ENCODE assay signal across 34 cellular contexts in the genomic region with DNA sequence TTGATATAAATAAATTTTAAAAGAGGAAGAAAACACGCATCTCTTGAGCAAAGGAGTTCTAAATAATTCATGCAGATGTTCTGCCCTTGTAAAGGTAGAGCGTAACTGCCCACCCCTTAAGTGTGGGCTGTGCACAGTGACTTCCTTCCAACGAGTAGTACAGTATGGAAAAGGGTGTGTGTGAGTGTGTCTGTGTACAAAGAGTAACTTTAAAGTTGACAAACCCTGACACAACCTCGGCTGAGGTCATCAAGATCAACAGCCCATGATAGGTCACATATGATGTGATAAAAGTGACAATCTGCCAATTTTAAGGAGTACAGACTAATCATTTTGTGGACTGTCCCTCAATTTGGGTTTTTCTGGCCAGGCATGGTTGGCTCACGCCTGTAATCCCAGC.
"Had no signal": no experiment of that assay in that cellular context is flagged by ENCODE, and none has a peak within 500 bp of the region (broad histone marks: within the 10 kb centered on the region; RNA-seq: fewer than 3 reads in every experiment).

No MANE protein-coding gene starts in this region.

- DNase-seq: activated B cell treated with CpG ODN at 0.5 μM for 24 hours; activated CD4-positive, alpha-beta T cell treated with anti-CD3 and anti-CD28 coated beads for 48 hours; activated CD4-positive, alpha-beta T cell treated with anti-CD3 and anti-CD28 coated beads, Interleukin-2, amount 50 U/mL, for 1 hour; activated CD4-positive, alpha-beta T cell treated with anti-CD3 and anti-CD28 coated beads, Interleukin-2, amount 50 U/mL, for 48 hours; activated CD8-positive, alpha-beta memory T cell treated with anti-CD3 and anti-CD28 coated beads for 24 hours; activated CD8-positive, alpha-beta T cell treated with anti-CD3 and anti-CD28 coated beads for 36 hours; activated effector memory CD4-positive, alpha-beta T cell treated with Interleukin-2 at 50 U/mL for 16 hours; activated gamma-delta T cell treated with Interleukin-2 at 50 U/mL for 16 hours; activated naive CD4-positive, alpha-beta T cell treated with Interleukin-2 at 50 U/mL for 16 hours; activated naive CD8-positive, alpha-beta T cell treated with anti-CD3 and anti-CD28 coated beads for 36 hours; activated naive CD8-positive, alpha-beta T cell treated with anti-CD3 and anti-CD28 coated beads, Interleukin-2, amount 50 U/mL, for 24 hours; activated T-cell treated with anti-CD3 and anti-CD28 coated beads, Interleukin-2, amount 50 U/mL, for 4 hours; adrenal gland; amygdala; aorta; body of pancreas; caudate nucleus; cortex of kidney; dermis blood vessel endothelial cell; effector CD4-positive, alpha-beta T cell; effector memory CD8-positive, alpha-beta T cell; erythroblast; esophagus squamous epithelium; head of caudate nucleus; T-helper 1 cell; T-helper 17 cell; T1000; WERI-Rb-1 had no signal

- H3K4me3 Mint-ChIP-seq: activated B cell treated with CpG ODN at 0.5 μM for 24 hours; activated CD8-positive, alpha-beta T cell treated with anti-CD3 and anti-CD28 coated beads for 36 hours; activated naive CD4-positive, alpha-beta T cell treated with anti-CD3 and anti-CD28 coated beads, Interleukin-2, amount 50 U/mL, for 24 hours; activated naive CD8-positive, alpha-beta T cell treated with anti-CD3 and anti-CD28 coated beads for 36 hours; activated naive CD8-positive, alpha-beta T cell treated with anti-CD3 and anti-CD28 coated beads, Interleukin-2, amount 50 U/mL, for 24 hours; activated T-cell treated with anti-CD3 and anti-CD28 coated beads, Interleukin-2, amount 50 U/mL, for 4 hours; effector memory CD8-positive, alpha-beta T cell; T-helper 17 cell; T-helper 2 cell treated with Interferon-gamma antibody and Interleukin-4, amounts not matched to agents 5 μg/mL and 100 μg/mL, for 36 hours had no signal

- H3K27me3 Mint-ChIP-seq: activated B cell treated with CpG ODN at 0.5 μM for 24 hours; activated CD8-positive, alpha-beta T cell treated with anti-CD3 and anti-CD28 coated beads for 36 hours; activated naive CD4-positive, alpha-beta T cell treated with anti-CD3 and anti-CD28 coated beads, Interleukin-2, amount 50 U/mL, for 24 hours; activated naive CD8-positive, alpha-beta T cell treated with anti-CD3 and anti-CD28 coated beads for 36 hours; activated naive CD8-positive, alpha-beta T cell treated with anti-CD3 and anti-CD28 coated beads, Interleukin-2, amount 50 U/mL, for 24 hours; activated T-helper 17 cell treated with anti-CD3 and anti-CD28 coated beads, Interleukin-2, amount 50 U/mL, for 72 hours; effector memory CD8-positive, alpha-beta T cell; T-helper 17 cell had no signal

- H3K9me3 Mint-ChIP-seq: activated B cell treated with CpG ODN at 0.5 μM for 24 hours; activated CD8-positive, alpha-beta T cell treated with anti-CD3 and anti-CD28 coated beads for 36 hours; activated naive CD8-positive, alpha-beta T cell treated with anti-CD3 and anti-CD28 coated beads for 36 hours; activated T-cell treated with anti-CD3 and anti-CD28 coated beads, Interleukin-2, amount 50 U/mL, for 4 hours; activated T-helper 17 cell treated with anti-CD3 and anti-CD28 coated beads, Interleukin-2, amount 50 U/mL, for 72 hours; effector memory CD8-positive, alpha-beta T cell; T-helper 2 cell treated with Interferon-gamma antibody and Interleukin-4, amounts not matched to agents 5 μg/mL and 100 μg/mL, for 36 hours had no signal

- ATAC-seq: activated CD4-positive, CD25-positive, alpha-beta regulatory T cell treated with anti-CD3 and anti-CD28 coated beads, Interleukin-2, amount 50 U/mL, for 24 hours; activated CD8-positive, alpha-beta T cell treated with anti-CD3 and anti-CD28 coated beads for 36 hours; activated naive CD8-positive, alpha-beta T cell treated with anti-CD3 and anti-CD28 coated beads, Interleukin-2, amount 50 U/mL, for 24 hours; activated T-cell treated with anti-CD3 and anti-CD28 coated beads, Interleukin-2, amount 50 U/mL, for 4 hours; activated T-helper 17 cell treated with anti-CD3 and anti-CD28 coated beads, Interleukin-2, amount 50 U/mL, for 72 hours; body of pancreas; effector memory CD8-positive, alpha-beta T cell; T-helper 17 cell had no signal

- FAIRE-seq: colon, frontal cortex had no signal

- H3K27ac Mint-ChIP-seq: activated B cell treated with CpG ODN at 0.5 μM for 24 hours; activated CD8-positive, alpha-beta T cell treated with anti-CD3 and anti-CD28 coated beads for 36 hours; activated naive CD4-positive, alpha-beta T cell treated with anti-CD3 and anti-CD28 coated beads, Interleukin-2, amount 50 U/mL, for 24 hours; activated naive CD8-positive, alpha-beta T cell treated with anti-CD3 and anti-CD28 coated beads for 36 hours; activated naive CD8-positive, alpha-beta T cell treated with anti-CD3 and anti-CD28 coated beads, Interleukin-2, amount 50 U/mL, for 24 hours; T-helper 2 cell treated with Interferon-gamma antibody and Interleukin-4, amounts not matched to agents 5 μg/mL and 100 μg/mL, for 36 hours had no signal
